ENCODE assay signal across 1 cellular context in genomic region chr2:231709981-231710750, GRCh38.
TF ChIP-seq lines count a peak whose summit lies in the region.

No MANE protein-coding gene starts in this region.

TF ChIP-seq in K562, 482 proteins besides CTCF, POLR2A, EP300 and RAD21 (continued from another document and continues in another):
- TF ChIP-seq CUX1 (CRISPR knock-in tag; IDR thresholded peaks at IDR 0.05), result no peak
- TF ChIP-seq ATF7 (IDR thresholded peaks at IDR 0.05), result 0 out of 2 replicates have a peak, but pooled peaks have one; percentile 24
- TF ChIP-seq STAT5B (CRISPR knock-in tag; IDR thresholded peaks at IDR 0.05), result no peak
- TF ChIP-seq ZNF589 (CRISPR knock-in tag; IDR thresholded peaks at IDR 0.05; ENCODE audit: low read depth), result no peak
- TF ChIP-seq NCOA6 (IDR thresholded peaks at IDR 0.05), result no peak
- TF ChIP-seq NKRF (IDR thresholded peaks at IDR 0.05; ENCODE audit: borderline replicate concordance), result no peak
- no peak for TF ChIP-seq SMARCE1 (IDR thresholded peaks at IDR 0.05)
- no peak for TF ChIP-seq BRF2 (IDR thresholded peaks at IDR 0.05; ENCODE audit: borderline replicate concordance, insufficient read depth, insufficient read length)
- no peak for TF ChIP-seq ARID2 (IDR thresholded peaks at IDR 0.05)
- peak in 1 of 2 experiments; percentile 75; a peak in 1 of 4 replicates for TF ChIP-seq TEAD1 (CRISPR knock-in tag; IDR thresholded peaks at IDR 0.05)
- no peak for TF ChIP-seq NBN (IDR thresholded peaks at IDR 0.05; ENCODE audit: low read depth)
- no peak for TF ChIP-seq PHB2 (IDR thresholded peaks at IDR 0.05; ENCODE audit: low read depth)
- TF ChIP-seq ETV1 (tag; conservative IDR thresholded peaks at IDR 0.05; ENCODE audit: low read depth), result no peak
- TF ChIP-seq STAT5A (IDR thresholded peaks at IDR 0.05; ENCODE audit: borderline replicate concordance, low read length), result 0 out of 2 replicates have a peak, but pooled peaks have one; percentile 7
- no peak for TF ChIP-seq SMARCB1 (IDR thresholded peaks at IDR 0.05; ENCODE audit: insufficient read length, low read depth)
- TF ChIP-seq RCOR1 (IDR thresholded peaks at IDR 0.05; ENCODE audit: borderline replicate concordance in 1 of 2, low read depth in 2 of 2, low read length in 2 of 2), result peak in 1 of 2 experiments; percentile 51; a peak in 1 of 4 replicates
- no peak for TF ChIP-seq IRF9 (tag; IDR thresholded peaks at IDR 0.05)
- no peak for TF ChIP-seq ZNF3 (CRISPR knock-in tag; IDR thresholded peaks at IDR 0.05)
- TF ChIP-seq ZBTB17 (CRISPR knock-in tag; IDR thresholded peaks at IDR 0.05), result peak; percentile 82; the same call in 1 of the 2 replicates
- TF ChIP-seq ZNF699 (CRISPR knock-in tag; IDR thresholded peaks at IDR 0.05; ENCODE audit: insufficient replicate concordance), result no peak
- no peak for TF ChIP-seq TFE3 (CRISPR knock-in tag; IDR thresholded peaks at IDR 0.05)
- no peak for TF ChIP-seq HMG20B (CRISPR knock-in tag; IDR thresholded peaks at IDR 0.05)
- no peak for TF ChIP-seq TSC22D4 (tag; IDR thresholded peaks at IDR 0.05)
- no peak for TF ChIP-seq ZNF282 (CRISPR knock-in tag; IDR thresholded peaks at IDR 0.05)
- no peak for TF ChIP-seq NFRKB (IDR thresholded peaks at IDR 0.05; ENCODE audit: low read depth)
- TF ChIP-seq E2F8 (IDR thresholded peaks at IDR 0.05; ENCODE audit: low read depth, partially characterized antibody), result no peak
- no peak for TF ChIP-seq MYBL2 (IDR thresholded peaks at IDR 0.05; ENCODE audit: low read depth)
- TF ChIP-seq MYBL2 (CRISPR knock-in tag; IDR thresholded peaks at IDR 0.05; ENCODE audit: borderline replicate concordance), result no peak
- TF ChIP-seq ZNF184 (CRISPR knock-in tag; IDR thresholded peaks at IDR 0.05), result no peak
- no peak for TF ChIP-seq NR2C2 (CRISPR knock-in tag; IDR thresholded peaks at IDR 0.05)
- TF ChIP-seq NR2C2 (tag; IDR thresholded peaks at IDR 0.05), result peak; percentile 62
- no peak for TF ChIP-seq NCOR1 (IDR thresholded peaks at IDR 0.05)
- no peak for TF ChIP-seq BRD9 (IDR thresholded peaks at IDR 0.05; ENCODE audit: low read depth, partially characterized antibody)
- no peak for TF ChIP-seq ZMIZ1 (IDR thresholded peaks at IDR 0.05; ENCODE audit: low read depth in 2 of 2, low read length in 2 of 2)
- peak; percentile 80; the same call in 1 of the 2 replicates for TF ChIP-seq ZBTB7A (IDR thresholded peaks at IDR 0.05; ENCODE audit: borderline replicate concordance, control insufficient read depth, low read depth, low read length)
- TF ChIP-seq USF1 (CRISPR knock-in tag; IDR thresholded peaks at IDR 0.05), result peak; percentile 67
- TF ChIP-seq GATA2 (CRISPR knock-in tag; IDR thresholded peaks at IDR 0.05), result no peak
- no peak for TF ChIP-seq RFX7 (CRISPR knock-in tag; IDR thresholded peaks at IDR 0.05)
- TF ChIP-seq ZNF449 (CRISPR knock-in tag; IDR thresholded peaks at IDR 0.05), result no peak
- no peak for TF ChIP-seq NFE2 (IDR thresholded peaks at IDR 0.05; ENCODE audit: low read depth)
- TF ChIP-seq MEF2D (tag; conservative IDR thresholded peaks at IDR 0.05; ENCODE audit: low read depth), result no peak
- no peak for TF ChIP-seq MAFK (IDR thresholded peaks at IDR 0.05; ENCODE audit: low read length)
- TF ChIP-seq NRF1 (conservative IDR thresholded peaks at IDR 0.05 in 1 of 2, IDR thresholded peaks at IDR 0.05 in 1 of 2), result peak in 1 of 2 experiments; percentile 78; a peak in 2 of 4 replicates
